8 cellular contexts compared by ENCODE assay signal in genomic region chr19:57888494-57889231, GRCh38. TPM values are rescaled to one million over a fixed set of nuclear protein-coding genes. Genes with fewer than 3 reads are reported as not detected.
A peak's percentile ranks its signal among the peaks of the same experiment; 100 is the strongest.
DNase-seq lines count a peak whose midpoint lies in the region; ATAC-seq, FAIRE-seq and TF ChIP-seq lines count a peak whose summit lies in the region.

TSS of gene ZNF814 (minus strand) at chr19:57889037. CDS start at chr19:57888802, 235 bp downstream.

- H3K79me2 ChIP-seq in HepG2 (ENCODE audit: insufficient read depth, low read length): no peaks in the 10 kb centered on the region

- BruUV-seq in HepG2 (replicated peaks; lab: Mats Ljungman, UMichigan): no TSS peak

- 98% methylated on average over 39 of the region's 44 CpGs for WGBS in HepG2 (ENCODE audit: low lambda C conversion rate)

- DNase-seq in AG08396 (ENCODE audit: low spot score) (peak; percentile 59), NB4 (ENCODE audit: low read depth) (peak; percentile 14), HepG2 (ENCODE audit: low spot score) (no peak)
- DNase-seq in activated CD4-positive, alpha-beta T cell treated with anti-CD3 and anti-CD28 coated beads, Interleukin-2, amount 50 U/mL, for 4 hours: peak; percentile 82 to 85
- peak; percentile 86 to 87 for DNase-seq in stimulated activated CD4-positive, alpha-beta T cell treated with anti-CD3 and anti-CD28 coated beads, Interleukin-2, amount 100 ng/mL, for 24 hours
- no peak for DNase-seq in NK-92 treated with Interleukin-12 subunit alpha and Interleukin-12 subunit beta, amount 100 ng/mL, for 24 hours (lab: John Stamatoyannopoulos, UW)

- intact Hi-C loops in dendritic cell treated with granulocyte-macrophage colony-stimulating factor and Interleukin-4, amounts not matched to agents 40 ng/mL and 50 ng/mL, for 4 days (cut with micrococcal nuclease): loop anchor here (5.0 kb wide), 1 partner anchor 36 kb away; no protein-coding TSS in a partner anchor
- intact Hi-C loops in HepG2 (cut with micrococcal nuclease; ENCODE audit: unreplicated experiment): no loop called here

- in situ Hi-C loops in HepG2 (cut with HindIII; ENCODE audit: extremely low pct_ligation_motif_present, low pct_unique_long_range_greater_than_20kb): no loop called here

- peak within 1 kb of the TSS; percentile 86 for H3K27ac Mint-ChIP-seq in dendritic cell treated with granulocyte-macrophage colony-stimulating factor and Interleukin-4, amounts not matched to agents 40 ng/mL and 50 ng/mL, for 4 days

- peaks cover 3% of the 10 kb centered on the region for H3K27me3 Mint-ChIP-seq in dendritic cell treated with granulocyte-macrophage colony-stimulating factor and Interleukin-4, amounts not matched to agents 40 ng/mL and 50 ng/mL, for 4 days

- peaks cover 57% of the 10 kb centered on the region for H3K36me3 Mint-ChIP-seq in dendritic cell treated with granulocyte-macrophage colony-stimulating factor and Interleukin-4, amounts not matched to agents 40 ng/mL and 50 ng/mL, for 4 days (ENCODE audit: low read depth)

- peaks cover 75% of the 10 kb centered on the region for H3K9me3 Mint-ChIP-seq in dendritic cell treated with granulocyte-macrophage colony-stimulating factor and Interleukin-4, amounts not matched to agents 40 ng/mL and 50 ng/mL, for 4 days

- POLR2A ChIA-PET in HepG2 (lab: Yijun Ruan, JAX): no interaction called here

- H3K27me3 ChIP-seq in HepG2 (ENCODE audit: control insufficient read depth in 1 of 2, insufficient read depth in 2 of 2, low read length in 2 of 2): no peaks in the 10 kb centered on the region

- TF ChIP-seq POLR2A in NB4 (IDR thresholded peaks at IDR 0.05; ENCODE audit: extremely low read depth, insufficient read length) (no peak), HepG2 (IDR thresholded peaks at IDR 0.05; ENCODE audit: insufficient read depth in 1 of 2, low read depth in 2 of 2, low read length in 2 of 2) (no peak)

- H3K9ac ChIP-seq in HepG2 (ENCODE audit: insufficient read depth, low read depth, low read length): no peak within 1 kb of the TSS

- TF ChIP-seq EP300 in HepG2 (IDR thresholded peaks at IDR 0.05; ENCODE audit: low read depth in 2 of 2, low read length in 2 of 2): no peak
- no peak for TF ChIP-seq EP300 in HepG2 (CRISPR knock-in tag; IDR thresholded peaks at IDR 0.05; ENCODE audit: borderline replicate concordance)

- H3K9me3 ChIP-seq in HepG2 (ENCODE audit: low read length): no peaks in the 10 kb centered on the region

- no peaks in the 10 kb centered on the region for H3K4me1 ChIP-seq in HepG2 (ENCODE audit: insufficient read depth, low read length)

- H3K27ac ChIP-seq in HepG2 (ENCODE audit: extremely low read length, insufficient read depth, low read length): no peak within 1 kb of the TSS

- H3K4me3 Mint-ChIP-seq in dendritic cell treated with granulocyte-macrophage colony-stimulating factor and Interleukin-4, amounts not matched to agents 40 ng/mL and 50 ng/mL, for 4 days: peak within 1 kb of the TSS; percentile 85

- H4K20me1 ChIP-seq in HepG2 (ENCODE audit: insufficient read depth, low read length): no peaks in the 10 kb centered on the region

- H3K4me2 ChIP-seq in HepG2 (ENCODE audit: low read depth, low read length): no peak within 1 kb of the TSS

- FAIRE-seq in HepG2 (lab: Jason Lieb, UNC): no peak

- H3K4me3 ChIP-seq in NB4 (ENCODE audit: low read depth, low read length): no peak within 1 kb of the TSS
- H3K4me3 ChIP-seq in HepG2 (replicated peaks in 1 of 3; ENCODE audit: insufficient read depth in 1 of 3, low read depth in 2 of 3, low read length in 3 of 3): no peak within 1 kb of the TSS

- ATAC-seq in GM19438 (IDR thresholded peaks at IDR 0.05; ENCODE audit: low read depth, unreplicated experiment) (peak; percentile 75), HepG2 (peak; percentile 26; the same call in 2 of the 3 replicates)

- no peak within 1 kb of the TSS for H2AFZ ChIP-seq in HepG2 (ENCODE audit: low read length)

- TF ChIP-seq CTCF in NB4 (IDR thresholded peaks at IDR 0.05; ENCODE audit: low read depth, low read length) (peak; percentile 24), HepG2 (CRISPR knock-in tag; IDR thresholded peaks at IDR 0.05) (peak; percentile 49)

- no peak for TF ChIP-seq RAD21 in HepG2 (CRISPR knock-in tag; IDR thresholded peaks at IDR 0.05)

- H3K4me1 Mint-ChIP-seq in dendritic cell treated with granulocyte-macrophage colony-stimulating factor and Interleukin-4, amounts not matched to agents 40 ng/mL and 50 ng/mL, for 4 days (ENCODE audit: low read depth): peaks cover 16% of the 10 kb centered on the region

- no peaks in the 10 kb centered on the region for H3K36me3 ChIP-seq in HepG2 (replicated peaks in 1 of 2; ENCODE audit: control insufficient read depth in 1 of 2, insufficient read depth in 2 of 2, low read length in 2 of 2)

- CTCF ChIA-PET in HepG2 (lab: Yijun Ruan, JAX; ENCODE audit: low intra/inter-chr PET ratio, low total read pairs): interaction anchor here (1.2 kb wide), 1 partner anchor 266 kb away, joined by 4 read pairs; no protein-coding TSS in a partner anchor

TF ChIP-seq in HepG2, 621 proteins besides CTCF, POLR2A, EP300 and RAD21 (continues in another document):
- TF ChIP-seq MTA1 (CRISPR knock-in tag; IDR thresholded peaks at IDR 0.05; ENCODE audit: borderline replicate concordance) (no peak), ZBTB38 (CRISPR knock-in tag; IDR thresholded peaks at IDR 0.05) (peak; percentile 46; the same call in 1 of the 2 replicates), ARNTL (CRISPR knock-in tag; IDR thresholded peaks at IDR 0.05) (no peak), ZBTB33 (CRISPR knock-in tag; IDR thresholded peaks at IDR 0.05) (peak; percentile 87; the same call in 1 of the 2 replicates), CBFB (CRISPR knock-in tag; IDR thresholded peaks at IDR 0.05) (no peak), THAP11 (CRISPR knock-in tag; IDR thresholded peaks at IDR 0.05) (peak; percentile 72), HNRNPK (IDR thresholded peaks at IDR 0.05; ENCODE audit: low read depth, low read length, poor library complexity, severe bottlenecking) (no peak), IRX3 (CRISPR knock-in tag; IDR thresholded peaks at IDR 0.05; ENCODE audit: borderline replicate concordance, low read depth) (no peak), BORCS8-MEF2B (CRISPR knock-in tag; IDR thresholded peaks at IDR 0.05) (no peak), ZNF878 (CRISPR knock-in tag; IDR thresholded peaks at IDR 0.05) (no peak), NR1H2 (CRISPR knock-in tag; IDR thresholded peaks at IDR 0.05; ENCODE audit: borderline replicate concordance, low read depth) (no peak), AKAP8 (CRISPR knock-in tag; IDR thresholded peaks at IDR 0.05) (no peak), GFI1 (CRISPR knock-in tag; IDR thresholded peaks at IDR 0.05; ENCODE audit: borderline replicate concordance) (no peak), ZNF530 (CRISPR knock-in tag; IDR thresholded peaks at IDR 0.05; ENCODE audit: low read depth) (no peak), ZSCAN9 (CRISPR knock-in tag; IDR thresholded peaks at IDR 0.05; ENCODE audit: borderline replicate concordance) (no peak), MED13 (CRISPR knock-in tag; IDR thresholded peaks at IDR 0.05) (no peak)

RNA-seq across cellular contexts. Expression of gene ZNF814, which starts in this region (rescaled TPM):
- 2.3 and 3.4 TPM in 2 replicates for total RNA-seq in HepG2 (2016; rRNA removed; fragmentation: Illumina TruSeq; extraction: Trizol)
- 0.61 and 0.71 TPM in 2 replicates for total RNA-seq in HepG2 (2016; cell fraction: cytosol; rRNA removed; fragmentation: Illumina TruSeq; extraction: Trizol; ENCODE audit: low read depth)
- 2.3 and 2.9 TPM in 2 replicates for total RNA-seq in HepG2 (2016; cell fraction: insoluble cytoplasmic fraction; rRNA removed; fragmentation: Illumina TruSeq; extraction: Trizol)
- total RNA-seq in HepG2 (2016; cell fraction: membrane; rRNA removed; fragmentation: Illumina TruSeq; extraction: Trizol): 1.4 and 1.5 TPM in 2 replicates
- total RNA-seq in HepG2 (2016; cell fraction: nucleus; rRNA removed; fragmentation: Illumina TruSeq; extraction: Trizol): 5.0 and 5.4 TPM in 2 replicates
- 2.1 and 2.5 TPM in 2 replicates for polyA plus RNA-seq in HepG2 (2011; rRNA removed)
- polyA plus RNA-seq in HepG2 (2011; cell fraction: cytosol; rRNA removed): 0.71 and 1.0 TPM in 2 replicates
- 2.6 and 4.3 TPM in 2 replicates for polyA plus RNA-seq in HepG2 (2011; cell fraction: nucleus; rRNA removed)
- 5.2 and 5.4 TPM in 2 replicates for polyA plus RNA-seq in HepG2 (2012)
- polyA plus RNA-seq in HepG2 (2016; cell fraction: cytosol; fragmentation: Illumina TruSeq; extraction: Trizol; ENCODE audit: low read depth): 0.24 and 0.27 TPM in 2 replicates
- 0.91 and 0.98 TPM in 2 replicates for polyA plus RNA-seq in HepG2 (2016; cell fraction: insoluble cytoplasmic fraction; fragmentation: Illumina TruSeq; extraction: Trizol; ENCODE audit: low read depth)
- 0.21 and 1.1 TPM in 2 replicates for polyA plus RNA-seq in HepG2 (2016; cell fraction: membrane; fragmentation: Illumina TruSeq; extraction: Trizol; ENCODE audit: low read depth)
- polyA plus RNA-seq in HepG2 (2016; cell fraction: nucleus; fragmentation: Illumina TruSeq; extraction: Trizol; ENCODE audit: insufficient read depth, low read depth): 7.3 and 7.5 TPM in 2 replicates
- 7.9 and 8.9 TPM in 2 replicates for polyA minus RNA-seq in HepG2 (2011; rRNA and poly(A)+ RNA removed; ENCODE audit: low replicate concordance)
- polyA minus RNA-seq in HepG2 (2011; cell fraction: cytosol; rRNA and poly(A)+ RNA removed): 0.89 and 1.1 TPM in 2 replicates
- 12.0 and 13.2 TPM in 2 replicates for polyA minus RNA-seq in HepG2 (2011; cell fraction: nucleus; rRNA and poly(A)+ RNA removed)

Comparison
In these comparisons a context has a peak if more than half of its experiments do, and no peak if none do; other contexts are left out.
1. DNase-seq: peak in AG08396 (single experiment), NB4 (single experiment), activated CD4-positive, alpha-beta T cell treated with anti-CD3 and anti-CD28 coated beads, Interleukin-2, amount 50 U/mL, for 4 hours (2 of 2) and stimulated activated CD4-positive, alpha-beta T cell treated with anti-CD3 and anti-CD28 coated beads, Interleukin-2, amount 100 ng/mL, for 24 hours (2 of 2); none in HepG2 (single experiment) and NK-92 treated with Interleukin-12 subunit alpha and Interleukin-12 subunit beta, amount 100 ng/mL, for 24 hours (single experiment).